In genomic region chr17:39591958-39592954, GRCh38 we compare ENCODE assay signal across 9 cellular contexts. TPM values are rescaled to one million over a fixed set of nuclear protein-coding genes. Genes with fewer than 3 reads are reported as not detected.
DNase-seq lines count a peak whose midpoint lies in the region; TF ChIP-seq lines count a peak whose summit lies in the region.
"Had no signal": no experiment of that assay in that cellular context is flagged by ENCODE, and none has a peak within 500 bp of the region (broad histone marks: within the 10 kb centered on the region; RNA-seq: fewer than 3 reads in every experiment).

No MANE protein-coding gene starts in this region.

- peaks cover 0 to 8% (median under 1%) of the 10 kb centered on the region in 6 donors for H3K4me1 ChIP-seq in spleen

- peaks cover 49% of the 10 kb centered on the region for H3K27me3 Mint-ChIP-seq in activated CD4-positive, alpha-beta T cell treated with anti-CD3 and anti-CD28 coated beads, Interleukin-2, amount 10 ng/mL, durations not matched to agents 24 days and 14 days

- TF ChIP-seq CTCF in spleen (IDR thresholded peaks at IDR 0.05 in 8 of 11, conservative IDR thresholded peaks at IDR 0.05 in 3 of 11) = no peak

- in situ Hi-C loops in Caki2 (cut with HindIII; ENCODE audit: low pct_unique_long_range_greater_than_20kb, low sequenced_read_pairs) = no loop called here

- H3K4me3 ChIP-seq in spleen = no peak overlapping the region
- H3K4me3 ChIP-seq: skin epidermis had no signal

- H3K9me3 ChIP-seq in spleen = no peaks in the 10 kb centered on the region

- intact Hi-C loops in activated CD4-positive, alpha-beta T cell treated with anti-CD3 and anti-CD28 coated beads, Interleukin-2, amount 10 ng/mL, durations not matched to agents 24 days and 14 days (cut with micrococcal nuclease) = loop anchor here (5.0 kb wide), 1 partner anchor 1030 kb away; no protein-coding TSS in a partner anchor
- intact Hi-C loops in spleen (cut with DNase I; ENCODE audit: low total_unique reads) = no loop called here

- peaks cover 5% of the 10 kb centered on the region for H3K9me3 Mint-ChIP-seq in activated CD4-positive, alpha-beta T cell treated with anti-CD3 and anti-CD28 coated beads, Interleukin-2, amount 10 ng/mL, durations not matched to agents 24 days and 14 days

- peaks cover 2% of the 10 kb centered on the region for H3K36me3 Mint-ChIP-seq in activated CD4-positive, alpha-beta T cell treated with anti-CD3 and anti-CD28 coated beads, Interleukin-2, amount 10 ng/mL, durations not matched to agents 24 days and 14 days (ENCODE audit: low read depth)

- WGBS in spleen, 5 donors = 2 to 10% (median 7%) methylated on average over 12 to 22 of the region's 22 CpGs

- no peak overlapping the region for H3K27ac ChIP-seq in spleen
- H3K27ac ChIP-seq: skin epidermis had no signal

- peaks cover 3% of the 10 kb centered on the region for H3K4me1 Mint-ChIP-seq in activated CD4-positive, alpha-beta T cell treated with anti-CD3 and anti-CD28 coated beads, Interleukin-2, amount 10 ng/mL, durations not matched to agents 24 days and 14 days

- no peak overlapping the region for H3K4me3 Mint-ChIP-seq in activated CD4-positive, alpha-beta T cell treated with anti-CD3 and anti-CD28 coated beads, Interleukin-2, amount 10 ng/mL, durations not matched to agents 24 days and 14 days

- peak; percentile 71 for DNase-seq in Caki2 (ENCODE audit: low read depth)
- peak; percentile 79 for DNase-seq in HuH-7 (ENCODE audit: low spot score)
- peak; percentile 84 for DNase-seq in activated CD4-positive, alpha-beta T cell treated with anti-CD3 and anti-CD28 coated beads, Interleukin-2, amount 10 ng/mL, durations not matched to agents 24 days and 14 days
- DNase-seq in iPS-NIHi7 (ENCODE audit: extremely low spot score) = peak; percentile 71
- no peak for DNase-seq in NOMO-1 (lab: John Stamatoyannopoulos, UW; ENCODE audit: unreplicated experiment in 2 of 2)
- DNase-seq in NCI-H2029 (lab: John Stamatoyannopoulos, UW) = no peak
- DNase-seq in activated CD8-positive, alpha-beta memory T cell treated with anti-CD3 and anti-CD28 coated beads for 24 hours = no peak
- DNase-seq in spleen = no peak

- H3K36me3 ChIP-seq in spleen = no peaks in the 10 kb centered on the region

- H3K27ac Mint-ChIP-seq in activated CD4-positive, alpha-beta T cell treated with anti-CD3 and anti-CD28 coated beads, Interleukin-2, amount 10 ng/mL, durations not matched to agents 24 days and 14 days = no peak overlapping the region

- H3K27me3 ChIP-seq in spleen (replicated peaks in 1 of 7) = peaks cover 6 to 68% (median 45%) of the 10 kb centered on the region in 7 donors

- TF ChIP-seq POLR2A in spleen (IDR thresholded peaks at IDR 0.05) = no peak

RNA-seq across cellular contexts. Expression of gene NEUROD2, which starts 15.5 kb away (rescaled TPM):
- total RNA-seq in Caki2 (2014; rRNA removed; shearing (Covaris generic); ENCODE audit: low replicate concordance) = not detected in 2 replicates
- total RNA-seq in activated CD4-positive, alpha-beta T cell treated with anti-CD3 and anti-CD28 coated beads, Interleukin-2, amount 10 ng/mL, durations not matched to agents 24 days and 14 days = not detected in 2 replicates
- total RNA-seq in spleen = not detected
- under 1 TPM in 2 of 3 donors, not detected in 1; under 0.01 to 0.03 TPM for polyA plus RNA-seq in spleen

RNA-seq across cellular contexts. Expression of gene PPP1R1B, which starts 34.5 kb away (rescaled TPM):
- total RNA-seq in Caki2 (2014; rRNA removed; shearing (Covaris generic); ENCODE audit: low replicate concordance) = not detected in 2 replicates
- total RNA-seq in activated CD4-positive, alpha-beta T cell treated with anti-CD3 and anti-CD28 coated beads, Interleukin-2, amount 10 ng/mL, durations not matched to agents 24 days and 14 days = not detected in 2 replicates
- total RNA-seq in spleen = not detected
- polyA plus RNA-seq in spleen = under 1 TPM in 2 of 3 donors, not detected in 1; 0.06 to 0.26 TPM

RNA-seq across cellular contexts. Expression of gene STARD3, which starts 44.7 kb away (rescaled TPM):
- 52.3 and 69.5 TPM in 2 replicates for total RNA-seq in Caki2 (2014; rRNA removed; shearing (Covaris generic); ENCODE audit: low replicate concordance)
- total RNA-seq in activated CD4-positive, alpha-beta T cell treated with anti-CD3 and anti-CD28 coated beads, Interleukin-2, amount 10 ng/mL, durations not matched to agents 24 days and 14 days = 53.6 and 60.3 TPM in 2 replicates
- total RNA-seq in spleen = 100 to 1,000 TPM in 3 of 7 donors, 10 to 100 TPM in 4; 73.9 to 166 (median 98.7) TPM
- 100 to 1,000 TPM in 2 of 3 donors, 10 to 100 TPM in 1; 59.5 to 119 (median 102) TPM for polyA plus RNA-seq in spleen

Comparison
In these comparisons a context has a peak if more than half of its experiments do, and no peak if none do; other contexts are left out.
1. DNase-seq: peak in Caki2 (single experiment), HuH-7 (single experiment), activated CD4-positive, alpha-beta T cell treated with anti-CD3 and anti-CD28 coated beads, Interleukin-2, amount 10 ng/mL, durations not matched to agents 24 days and 14 days (single experiment) and iPS-NIHi7 (single experiment); none in NOMO-1 (0 of 2), NCI-H2029 (single experiment), activated CD8-positive, alpha-beta memory T cell treated with anti-CD3 and anti-CD28 coated beads for 24 hours (single experiment) and spleen (single experiment).